Comparison of ENCODE assay signal across 1 cellular context in genomic region chr1:227543283-227544066, GRCh38.
TF ChIP-seq lines count a peak whose summit lies in the region.

No MANE protein-coding gene starts in this region.

TF ChIP-seq in HCT116, 20 proteins besides CTCF, POLR2A, EP300 and RAD21 (continued from another document):
- TF ChIP-seq SIN3A (IDR thresholded peaks at IDR 0.05; ENCODE audit: low read depth) = no peak
- no peak for TF ChIP-seq ZFX (IDR thresholded peaks at IDR 0.05)
